Comparison of ENCODE assay signal across 8 cellular contexts in genomic region chr10:97914837-97915211, GRCh38.
A peak's percentile ranks its signal among the peaks of the same experiment; 100 is the strongest.
DNase-seq lines count a peak whose midpoint lies in the region; ATAC-seq and TF ChIP-seq lines count a peak whose summit lies in the region.

No MANE protein-coding gene starts in this region.

- H3K9me3 ChIP-seq in mammary epithelial cell (replicated peaks; ENCODE audit: insufficient read depth, low read length), result no peaks in the 10 kb centered on the region

- intact Hi-C loops in mammary epithelial cell (cut with micrococcal nuclease), result loop anchor here (1.0 to 10.0 kb wide), 5 partner anchors 126 to 550 kb away; no protein-coding TSS in a partner anchor

- in situ Hi-C loops in mammary epithelial cell (cut with MboI; ENCODE audit: low sequenced_read_pairs in 2 of 2), result loop anchor here (5.0 to 25.0 kb wide), 2 partner anchors 127 to 397 kb away; no protein-coding TSS in a partner anchor

- H3K4me3 ChIP-seq in HFF-Myc (replicated peaks; ENCODE audit: low read depth, low read length), result no peak overlapping the region
- H3K4me3 ChIP-seq in mammary epithelial cell (replicated peaks in 1 of 3; ENCODE audit: insufficient read depth in 1 of 3, low read depth in 2 of 3, low read length in 3 of 3), result no peak overlapping the region

- H3K4me1 ChIP-seq in mammary epithelial cell (ENCODE audit: insufficient read depth, low read length), result no peaks in the 10 kb centered on the region

- WGBS in mammary epithelial cell (ENCODE audit: low coverage, missing lambda C conversion rate), result 3% methylated on average over 10 of the region's 11 CpGs

- no TSS peak for BruUV-seq in mammary epithelial cell (replicated peaks; lab: Mats Ljungman, UMichigan)

- DNase-seq in DMS53 (lab: John Stamatoyannopoulos, UW) (peak; percentile 96), HFF-Myc (ENCODE audit: extremely low read depth, low read depth) (no peak), NCI-H2171 (lab: John Stamatoyannopoulos, UW) (peak; percentile 25), mammary epithelial cell (peak; percentile 48), islet precursor cell (peak; percentile 86)
- peak; percentile 46 to 68 (median 58) for DNase-seq in activated CD4-positive, CD25-positive, alpha-beta regulatory T cell (lab: John Stamatoyannopoulos, UW)
- DNase-seq in stimulated activated CD4-positive, alpha-beta T cell treated with anti-CD3 and anti-CD28 coated beads, Interleukin-1b, Interleukin-23, amount 100 ng/mL, for 24 hours (ENCODE audit: low read depth in 4 of 4, low spot score in 1 of 4), result peak; percentile 58 to 76 (median 71)

- no peaks in the 10 kb centered on the region for H4K20me1 ChIP-seq in mammary epithelial cell (ENCODE audit: insufficient read depth, low read length)

- peak; percentile 87 for TF ChIP-seq CTCF in HFF-Myc (IDR thresholded peaks at IDR 0.05; ENCODE audit: low read depth, low read length, missing control alignments)
- peak; percentile 75 to 95 for TF ChIP-seq CTCF in mammary epithelial cell (conservative IDR thresholded peaks at IDR 0.05 in 1 of 2, IDR thresholded peaks at IDR 0.05 in 1 of 2; ENCODE audit: extremely low read depth in 1 of 2, insufficient read depth in 1 of 2, low read depth in 1 of 2, low read length in 2 of 2)

- no peaks in the 10 kb centered on the region for H3K79me2 ChIP-seq in mammary epithelial cell (ENCODE audit: insufficient read depth, low read length)

- H3K27ac ChIP-seq in mammary epithelial cell (ENCODE audit: insufficient read depth, low read depth, low read length), result no peak overlapping the region

- no peak overlapping the region for H3K9ac ChIP-seq in mammary epithelial cell (ENCODE audit: insufficient read depth, low read length)

- no peak overlapping the region for H2AFZ ChIP-seq in mammary epithelial cell (ENCODE audit: low read depth, low read length)

- ATAC-seq in HG02571 (IDR thresholded peaks at IDR 0.05; ENCODE audit: unreplicated experiment), result no peak

- H3K36me3 ChIP-seq in mammary epithelial cell (ENCODE audit: insufficient read depth, low read length), result no peaks in the 10 kb centered on the region

- peaks cover 7% of the 10 kb centered on the region for H3K27me3 ChIP-seq in mammary epithelial cell (ENCODE audit: insufficient read depth, low read length)

- CTCF ChIA-PET in mammary epithelial cell (lab: Charles Lee; ENCODE audit: low non-redundant PET), result interaction anchor here (0.5 to 1.9 kb wide), 5 partner anchors 120 to 219 kb away, joined by 3 to 42 read pairs (median 4); no protein-coding TSS in a partner anchor

- H3K4me2 ChIP-seq in mammary epithelial cell (ENCODE audit: insufficient read depth, low read depth, low read length), result peak overlapping the region; percentile 39

- dilution Hi-C loops in mammary epithelial cell (cut with HindIII; ENCODE audit: low sequenced_read_pairs), result no loop called here
